ENCODE assay signal across 1 cellular context in genomic region chr17:81523139-81524062, GRCh38.
TF ChIP-seq lines count a peak whose summit lies in the region.

No MANE protein-coding gene starts in this region.

TF ChIP-seq in H1, 55 proteins besides CTCF, POLR2A, EP300 and RAD21:
- TF ChIP-seq RFX5 (IDR thresholded peaks at IDR 0.05; ENCODE audit: borderline replicate concordance, low read depth, low read length) (no peak), YY1 (IDR thresholded peaks at IDR 0.05; ENCODE audit: low read depth, low read length) (0 out of 2 replicates have a peak, but pooled peaks have one; percentile 7), ASH2L (IDR thresholded peaks at IDR 0.05; ENCODE audit: low read length) (peak; percentile 20)
